Comparison of ENCODE assay signal across 8 cellular contexts in genomic region chr9:130938652-130939404, GRCh38. TPM values are rescaled to one million over a fixed set of nuclear protein-coding genes. Genes with fewer than 3 reads are reported as not detected.
DNase-seq lines count a peak whose midpoint lies in the region; ATAC-seq, FAIRE-seq and TF ChIP-seq lines count a peak whose summit lies in the region.

TSS of gene FIBCD1 (minus strand) at chr9:130939247. CDS start at chr9:130938607, 640 bp downstream.

- H2BK5ac ChIP-seq in H1 (ENCODE audit: low read depth, low read length), result no peak within 1 kb of the TSS

- H4K20me1 ChIP-seq in H1 (replicated peaks in 1 of 2; ENCODE audit: control insufficient read depth in 1 of 2, insufficient read depth in 2 of 2, low read length in 2 of 2), result peaks cover 3 to 5% of the 10 kb centered on the region in 2 experiments
- H4K20me1 ChIP-seq in neural cell (ENCODE audit: insufficient read depth), result no peaks in the 10 kb centered on the region

- H3K23me2 ChIP-seq in H1 (ENCODE audit: low read depth, low read length), result peaks cover 14% of the 10 kb centered on the region; the same call in 1 of the 2 replicates

- H2AK5ac ChIP-seq in H1 (ENCODE audit: low read depth, low read length), result no peak within 1 kb of the TSS

- H3K4me1 ChIP-seq in RWPE2 (ENCODE audit: insufficient read depth, poor library complexity, severe bottlenecking) (peaks cover 17% of the 10 kb centered on the region), H1 (replicated peaks in 1 of 4; ENCODE audit: control insufficient read depth in 3 of 4, insufficient read depth in 4 of 4, low read length in 3 of 4) (peaks cover 8 to 46% (median 22%) of the 10 kb centered on the region in 4 experiments)

- H3K4me2 ChIP-seq in H1 (ENCODE audit: insufficient read depth in 1 of 2, low read depth in 2 of 2, low read length in 2 of 2) (peak within 1 kb of the TSS; percentile 0 to 83), neural cell (ENCODE audit: low read length) (peak within 1 kb of the TSS; percentile 67)

- no peak for DNase-seq in AG04450 (ENCODE audit: low read depth, low spot score)
- DNase-seq in GM12892 (ENCODE audit: insufficient read length), result peak; percentile 68
- DNase-seq in RWPE2 (ENCODE audit: low spot score), result no peak
- peak in 1 of 2 experiments; percentile 84 for DNase-seq in H1 (ENCODE audit: low read depth in 1 of 2, low spot score in 2 of 2)

- H3K18ac ChIP-seq in H1 (ENCODE audit: extremely low read depth, low read length), result peak within 1 kb of the TSS; percentile 78

- no peak for FAIRE-seq in GM12892 (lab: Jason Lieb, UNC)
- FAIRE-seq in H1 (lab: Jason Lieb, UNC), result no peak

- no peak within 1 kb of the TSS for H2BK20ac ChIP-seq in H1 (ENCODE audit: low read length)

- CTCF ChIA-PET in AG04450 (lab: Charles Lee), result interaction anchor here (0.7 kb wide), 1 partner anchor 28 kb away, joined by 3 read pairs; no protein-coding TSS in a partner anchor
- CTCF ChIA-PET in H1 (lab: Charles Lee; ENCODE audit: partially characterized antibody), result interaction anchor here (1.0 to 1.4 kb wide), 4 partner anchors 32 to 72 kb away, joined by 3 to 4 read pairs (median 3); no protein-coding TSS in a partner anchor

- 0 out of 2 replicates have a peak, but pooled peaks have one; percentile 13 for TF ChIP-seq CTCF in AG04450 (IDR thresholded peaks at IDR 0.05; ENCODE audit: low read depth, low read length)
- peak; percentile 78 for TF ChIP-seq CTCF in RWPE2 (IDR thresholded peaks at IDR 0.05; ENCODE audit: poor library complexity, severe bottlenecking)
- TF ChIP-seq CTCF in H1 (IDR thresholded peaks at IDR 0.05; ENCODE audit: control extremely low read depth in 1 of 3, insufficient read depth in 1 of 3, low read depth in 1 of 3, low read length in 3 of 3), result peak in 2 of 3 experiments; percentile 34 to 39; a peak in 3 of 4 replicates
- TF ChIP-seq CTCF in neural cell (IDR thresholded peaks at IDR 0.05; ENCODE audit: poor library complexity, severe bottlenecking), result peak; percentile 42

- H3K9me3 ChIP-seq in AG04450 (ENCODE audit: control insufficient read depth, insufficient read depth, low read length) (no peaks in the 10 kb centered on the region), RWPE2 (ENCODE audit: severe bottlenecking) (no peaks in the 10 kb centered on the region), H1 (ENCODE audit: insufficient read depth in 2 of 2, low read depth in 1 of 2, low read length in 1 of 2) (no peaks in the 10 kb centered on the region), neural cell (ENCODE audit: low read length) (no peaks in the 10 kb centered on the region)

- no peaks in the 10 kb centered on the region for H3F3A ChIP-seq in neural cell (ENCODE audit: insufficient read depth, low read length, poor library complexity, severe bottlenecking)

- H3K79me2 ChIP-seq in H1 (ENCODE audit: control insufficient read depth in 1 of 2, insufficient read depth in 2 of 2, low read length in 2 of 2), result no peaks in the 10 kb centered on the region
- H3K79me2 ChIP-seq in neural cell (replicated peaks; ENCODE audit: insufficient read depth, low read length), result no peaks in the 10 kb centered on the region

- H2BK15ac ChIP-seq in H1 (ENCODE audit: low read length), result no peak within 1 kb of the TSS

- H3K14ac ChIP-seq in H1 (ENCODE audit: insufficient read length), result no peak within 1 kb of the TSS

- no peak within 1 kb of the TSS for H3K56ac ChIP-seq in H1 (replicated peaks; ENCODE audit: insufficient read length, low read depth, low read length)

- H2BK12ac ChIP-seq in H1 (ENCODE audit: low read depth, low read length), result peak within 1 kb of the TSS; percentile 60; the same call in 1 of the 2 replicates

- H3K4me3 ChIP-seq in AG04450 (ENCODE audit: low read depth, low read length) (peak within 1 kb of the TSS; percentile 57), RWPE2 (ENCODE audit: severe bottlenecking) (peak within 1 kb of the TSS; percentile 61), H1 (ENCODE audit: extremely low read depth in 1 of 4, insufficient read depth in 2 of 4, low read depth in 3 of 4, low read length in 4 of 4) (peak within 1 kb of the TSS; percentile 56 to 96 (median 62)), neural cell (ENCODE audit: low read length) (peak within 1 kb of the TSS; percentile 79)

- no peak within 1 kb of the TSS for H3K27ac ChIP-seq in AG04450 (ENCODE audit: low read depth, low read length)
- peak within 1 kb of the TSS; percentile 16 for H3K27ac ChIP-seq in RWPE2 (ENCODE audit: poor library complexity, severe bottlenecking)
- no peak within 1 kb of the TSS for H3K27ac ChIP-seq in H1 (ENCODE audit: low read depth, low read length)
- H3K27ac ChIP-seq in neural cell (ENCODE audit: low read length), result no peak within 1 kb of the TSS

- H3K27me3 ChIP-seq in AG04450 (ENCODE audit: control insufficient read depth, insufficient read depth, low read length) (peaks cover 34% of the 10 kb centered on the region), RWPE2 (ENCODE audit: insufficient read depth, poor library complexity, severe bottlenecking) (no peaks in the 10 kb centered on the region), H1 (replicated peaks in 1 of 4; ENCODE audit: control insufficient read depth in 3 of 4, extremely low read depth in 1 of 4, insufficient read depth in 3 of 4, low read length in 3 of 4) (peaks cover 18 to 44% (median 32%) of the 10 kb centered on the region in 4 experiments), neural cell (ENCODE audit: insufficient read depth, low read depth, low read length) (peaks cover 47% of the 10 kb centered on the region)

- ATAC-seq in RWPE2 (ENCODE audit: low read depth) (peak; percentile 23; the same call in 1 of the 3 replicates), GM19395 (IDR thresholded peaks at IDR 0.05; ENCODE audit: unreplicated experiment) (no peak), GM21723 (IDR thresholded peaks at IDR 0.05; ENCODE audit: unreplicated experiment) (no peak), GM18907 (IDR thresholded peaks at IDR 0.05; ENCODE audit: unreplicated experiment) (no peak)

- no peak within 1 kb of the TSS for H2BK120ac ChIP-seq in H1 (replicated peaks; ENCODE audit: low read depth, low read length)

- peak within 1 kb of the TSS; percentile 40 for H3K4ac ChIP-seq in H1 (replicated peaks; ENCODE audit: insufficient read length, low read depth, low read length)

- H3K79me1 ChIP-seq in H1 (ENCODE audit: low read depth, low read length), result no peaks in the 10 kb centered on the region

- no peak within 1 kb of the TSS; the same call in 1 of the 2 replicates for H2AFZ ChIP-seq in H1 (ENCODE audit: low read length)
- H2AFZ ChIP-seq in neural cell (ENCODE audit: low read depth, low read length), result no peak within 1 kb of the TSS

- WGBS in H1 (ENCODE audit: extremely low coverage in 1 of 2, insufficient coverage in 1 of 2, insufficient read length in 1 of 2, insufficient replicate concordance in 2 of 2, low coverage in 1 of 2, low lambda C conversion rate in 2 of 2, missing lambda C conversion rate in 1 of 2), 2 experiments, result 1% methylated on average over 25 of the region's 98 CpGs; no CpG with 5 or more reads in 1 of the 2 experiments

- peak within 1 kb of the TSS; percentile 43 for H4K8ac ChIP-seq in H1 (ENCODE audit: extremely low read depth, insufficient read depth, low read length)

- H4K5ac ChIP-seq in H1 (ENCODE audit: insufficient read length, low read depth, low read length), result no peak within 1 kb of the TSS

- TF ChIP-seq EP300 in H1 (IDR thresholded peaks at IDR 0.05; ENCODE audit: borderline replicate concordance in 1 of 2, low read depth in 2 of 2, low read length in 2 of 2) (peak in 1 of 2 experiments; percentile 8; a peak in 1 of 3 replicates), neural cell (conservative IDR thresholded peaks at IDR 0.05; ENCODE audit: poor library complexity, severe bottlenecking) (peak; percentile 30)

- POLR2A ChIA-PET in AG04450 (lab: Yijun Ruan, JAX) (no interaction called here), H1 (lab: Charles Lee; ENCODE audit: partially characterized antibody) (interaction anchor here (0.6 kb wide), 1 partner anchor 111 kb away, joined by 3 read pairs; no protein-coding TSS in a partner anchor)

- H4K91ac ChIP-seq in H1 (replicated peaks; ENCODE audit: insufficient read length, low read length), result no peak within 1 kb of the TSS

- TF ChIP-seq RAD21 in H1 (IDR thresholded peaks at IDR 0.05 in 1 of 2, conservative IDR thresholded peaks at IDR 0.05 in 1 of 2; ENCODE audit: low read depth in 2 of 2, low read length in 2 of 2) (no peak; a peak in 1 of 4 replicates), neural cell (conservative IDR thresholded peaks at IDR 0.05) (no peak)

- H3K9ac ChIP-seq in H1 (replicated peaks in 1 of 4; ENCODE audit: extremely low read depth in 1 of 4, low read depth in 3 of 4, low read length in 3 of 4) (peak within 1 kb of the TSS in 1 of 4 experiments; percentile 63; a peak in 2 of 7 replicates), neural cell (ENCODE audit: low read length) (peak within 1 kb of the TSS; percentile 50)

- H3K36me3 ChIP-seq in RWPE2 (ENCODE audit: low read depth) (no peaks in the 10 kb centered on the region), H1 (ENCODE audit: control insufficient read depth in 2 of 4, insufficient read depth in 4 of 4, low read length in 3 of 4) (no peaks in the 10 kb centered on the region; a peak in 1 of 8 replicates), neural cell (ENCODE audit: insufficient read depth, low read length) (no peaks in the 10 kb centered on the region)

- TF ChIP-seq POLR2A in GM12892 (IDR thresholded peaks at IDR 0.05; ENCODE audit: low read depth, low read length) (no peak), H1 (IDR thresholded peaks at IDR 0.05; ENCODE audit: control extremely low read depth in 1 of 2, low read depth in 2 of 2, low read length in 2 of 2) (no peak)

- H3K9me2 ChIP-seq in neural cell (ENCODE audit: insufficient read depth, low read length), result no peaks in the 10 kb centered on the region

- H3K23ac ChIP-seq in H1 (ENCODE audit: insufficient read length), result no peak within 1 kb of the TSS

TF ChIP-seq in H1, 55 proteins besides CTCF, POLR2A, EP300 and RAD21 (continues in another document):
- TF ChIP-seq NRF1 (IDR thresholded peaks at IDR 0.05; ENCODE audit: low read depth, low read length), result no peak

TF ChIP-seq in neural cell, 6 proteins besides CTCF, POLR2A, EP300 and RAD21:
- TF ChIP-seq MXI1 (conservative IDR thresholded peaks at IDR 0.05; ENCODE audit: poor library complexity, severe bottlenecking), result peak; percentile 45
- TF ChIP-seq TAF1 (IDR thresholded peaks at IDR 0.05; ENCODE audit: low read depth), result no peak

RNA-seq across cellular contexts. Expression of gene FIBCD1, which starts in this region (rescaled TPM):
- 2.2 and 3.2 TPM in 2 replicates for polyA plus RNA-seq in AG04450 (2011; rRNA removed)
- 1.2 and 2.3 TPM in 2 replicates for polyA minus RNA-seq in AG04450 (2011; rRNA and poly(A)+ RNA removed)
- not detected for polyA plus RNA-seq in GM12892 (2012; ENCODE audit: missing spikeins)
- total RNA-seq in H1 (2021; fragmentation: NEBNext Ultra II Directional; extraction: Animal tissue kit (Norgen Biotek cat#: 25700)), result 5.3 and 6.1 TPM in 2 replicates
- 8.8 and 13.2 TPM in 2 replicates for polyA plus RNA-seq in H1 (2011; rRNA removed)
- polyA plus RNA-seq in H1 (2011; cell fraction: cytosol; rRNA removed), result 5.6 TPM
- polyA plus RNA-seq in H1 (2011; cell fraction: nucleus; rRNA removed), result 11.0 TPM
- 3.9 to 10.9 TPM (median 7.8 TPM) in 4 replicates for polyA plus RNA-seq in H1 (2012, experiment 1 of 2)
- 5.2 TPM for polyA plus RNA-seq in H1 (2012, experiment 2 of 2)
- 11.6 TPM for polyA plus RNA-seq in H1 (2013, experiment 1 of 2)
- polyA plus RNA-seq in H1 (2013, experiment 2 of 2), result 10.8 TPM
- polyA minus RNA-seq in H1 (2011; rRNA and poly(A)+ RNA removed), result 0.66 and 1.2 TPM in 2 replicates
- polyA minus RNA-seq in H1 (2011; cell fraction: cytosol; rRNA and poly(A)+ RNA removed), result 2.1 TPM
- polyA minus RNA-seq in H1 (2011; cell fraction: nucleus; rRNA and poly(A)+ RNA removed), result 1.2 TPM
- 1.6 and 2.7 TPM in 2 replicates for polyA plus RNA-seq in neural cell
- 2.1 and 3.2 TPM in 2 replicates for polyA minus RNA-seq in neural cell

Comparison
In these comparisons a context has a peak if more than half of its experiments do, and no peak if none do; other contexts are left out.
1. CTCF ChIP-seq: peak in every context shown above with its lines; median percentile 78 in RWPE2; 42 in neural cell; 36 in H1; 13 in AG04450.